12 cellular contexts compared by ENCODE assay signal in genomic region chr13:91351123-91351522, GRCh38. TPM values are rescaled to one million over a fixed set of nuclear protein-coding genes. Genes with fewer than 3 reads are reported as not detected.
DNase-seq lines count a peak whose midpoint lies in the region; ATAC-seq, FAIRE-seq and TF ChIP-seq lines count a peak whose summit lies in the region.
"Had no signal": no experiment of that assay in that cellular context is flagged by ENCODE, and none has a peak within 500 bp of the region (broad histone marks: within the 10 kb centered on the region; RNA-seq: fewer than 3 reads in every experiment).

No MANE protein-coding gene starts in this region.

- no peaks in the 10 kb centered on the region for H3K27me3 ChIP-seq in SU-DHL-6 (ENCODE audit: low read length)
- peaks cover 0 to 2% (median 0%) of the 10 kb centered on the region in 4 donors for H3K27me3 ChIP-seq in esophagus squamous epithelium

- no peak for DNase-seq in A549 (ENCODE audit: low read depth in 1 of 2, low spot score in 1 of 2)
- DNase-seq in glutamatergic neuron, result no peak
- DNase-seq in NCI-H146 treated with DMSO at 0.1 percent for 48 hours (lab: John Stamatoyannopoulos, UW; ENCODE audit: unreplicated experiment), result no peak
- DNase-seq in 8988T, result no peak
- no peak for DNase-seq in esophagus squamous epithelium (lab: John Stamatoyannopoulos, UW)
- DNase-seq: MV-4-11 had no signal

- peaks cover 82% of the 10 kb centered on the region for H3F3A ChIP-seq in SU-DHL-6 (ENCODE audit: insufficient read depth)

- peak overlapping the region; percentile 93 for H3K4me3 Mint-ChIP-seq in glutamatergic neuron (ENCODE audit: unreplicated experiment)

- POLR2A ChIA-PET in A549 (lab: Yijun Ruan, JAX), result no interaction called here

- TF ChIP-seq CTCF in A549 (IDR thresholded peaks at IDR 0.05) (no peak), SU-DHL-6 (IDR thresholded peaks at IDR 0.05; ENCODE audit: insufficient read depth, low read length, poor library complexity, severe bottlenecking) (no peak), glutamatergic neuron (IDR thresholded peaks at IDR 0.05; ENCODE audit: partially characterized antibody, unreplicated experiment) (no peak), esophagus squamous epithelium (IDR thresholded peaks at IDR 0.05) (no peak)

- H3K79me2 ChIP-seq in SU-DHL-6 (ENCODE audit: insufficient read depth, low read length), result peaks cover 52% of the 10 kb centered on the region
- H3K79me2 ChIP-seq: parathyroid adenoma had no signal

- peaks cover 15% of the 10 kb centered on the region for H3K9me3 Mint-ChIP-seq in glutamatergic neuron (ENCODE audit: unreplicated experiment)
- H3K9me3 Mint-ChIP-seq: CD4-positive, CD25-positive, alpha-beta regulatory T cell had no signal

- H3K4me3 ChIP-seq in A549, result peak overlapping the region; percentile 97; the same call in 1 of the 3 replicates
- peak overlapping the region; percentile 94 for H3K4me3 ChIP-seq in GM08714 (ENCODE audit: low read length)
- no peak overlapping the region for H3K4me3 ChIP-seq in SU-DHL-6 (ENCODE audit: insufficient read depth, low read length, poor library complexity, severe bottlenecking)
- no peak overlapping the region for H3K4me3 ChIP-seq in esophagus squamous epithelium

- TF ChIP-seq RAD21 in A549 (conservative IDR thresholded peaks at IDR 0.05 in 1 of 2, IDR thresholded peaks at IDR 0.05 in 1 of 2), result no peak

- H3K36me3 ChIP-seq in SU-DHL-6 (ENCODE audit: low read length), result peaks cover 68% of the 10 kb centered on the region
- H3K36me3 ChIP-seq in esophagus squamous epithelium, result peaks cover 0 to 62% (median 16%) of the 10 kb centered on the region in 3 donors

- FAIRE-seq in A549 (lab: Jason Lieb, UNC), result no peak
- FAIRE-seq: bronchial epithelial cell had no signal

- intact Hi-C loops in esophagus squamous epithelium (cut with DNase I), result no loop called here

- peak overlapping the region; percentile 93 for H3K9ac ChIP-seq in SU-DHL-6 (ENCODE audit: low read length)
- H3K9ac ChIP-seq: parathyroid adenoma had no signal

- no peaks in the 10 kb centered on the region for H3K9me2 ChIP-seq in SU-DHL-6 (replicated peaks; ENCODE audit: insufficient read depth, low read length)

- H3K9me3 ChIP-seq in A549 (no peaks in the 10 kb centered on the region), SU-DHL-6 (ENCODE audit: insufficient read depth, low read length) (no peaks in the 10 kb centered on the region), esophagus squamous epithelium (no peaks in the 10 kb centered on the region)

- H3K27ac Mint-ChIP-seq in glutamatergic neuron (ENCODE audit: unreplicated experiment), result no peak overlapping the region
- H3K27ac Mint-ChIP-seq: CD4-positive, CD25-positive, alpha-beta regulatory T cell had no signal

- H3K36me3 Mint-ChIP-seq in glutamatergic neuron (ENCODE audit: unreplicated experiment), result no peaks in the 10 kb centered on the region

- CTCF ChIA-PET in A549 (lab: Yijun Ruan, JAX), result no interaction called here

- TF ChIP-seq EP300 in A549 (IDR thresholded peaks at IDR 0.05), result no peak

- H2AFZ ChIP-seq in SU-DHL-6 (ENCODE audit: low read depth, low read length, severe bottlenecking), result no peak overlapping the region
- H2AFZ ChIP-seq: parathyroid adenoma had no signal

- no peak overlapping the region for H3K27ac ChIP-seq in A549
- no peak overlapping the region; the same call in 1 of the 2 replicates for H3K27ac ChIP-seq in SU-DHL-6 (ENCODE audit: low read depth, low read length)
- H3K27ac ChIP-seq in esophagus squamous epithelium, result no peak overlapping the region
- H3K27ac ChIP-seq: parathyroid adenoma had no signal

- H3K27me3 Mint-ChIP-seq in glutamatergic neuron (ENCODE audit: unreplicated experiment), result peaks cover 10% of the 10 kb centered on the region

- peaks cover 17% of the 10 kb centered on the region for H3K4me1 Mint-ChIP-seq in glutamatergic neuron (ENCODE audit: low read depth, unreplicated experiment)

- TF ChIP-seq POLR2A in A549 (IDR thresholded peaks at IDR 0.05; ENCODE audit: low read length) (no peak), esophagus squamous epithelium (IDR thresholded peaks at IDR 0.05) (no peak)

- ATAC-seq in A549 (no peak), GM18868 (IDR thresholded peaks at IDR 0.05; ENCODE audit: unreplicated experiment) (no peak)

- peaks cover 67% of the 10 kb centered on the region for H4K20me1 ChIP-seq in SU-DHL-6 (ENCODE audit: low read depth, low read length)

- peaks cover 23% of the 10 kb centered on the region for H3K4me1 ChIP-seq in A549
- H3K4me1 ChIP-seq in esophagus squamous epithelium, result peaks cover 0 to 51% (median 9%) of the 10 kb centered on the region in 3 donors

- 91% methylated on average over 5 of the region's 5 CpGs for WGBS in A549 (ENCODE audit: missing lambda C conversion rate)
- WGBS in esophagus squamous epithelium, 2 donors, result 72 to 74% methylated on average over 5 of the region's 5 CpGs

- H3K4me2 ChIP-seq in A549 (peak overlapping the region; percentile 94), SU-DHL-6 (ENCODE audit: low read depth, low read length, poor library complexity, severe bottlenecking) (peak overlapping the region; percentile 90)

TF ChIP-seq in A549, 52 proteins besides CTCF, POLR2A, EP300 and RAD21:
- TF ChIP-seq CHD4 (IDR thresholded peaks at IDR 0.05; ENCODE audit: borderline replicate concordance), result no peak

RNA-seq across cellular contexts. Expression of gene MIR17HG, which starts 3.6 kb away (rescaled TPM):
- 5.5 and 7.3 TPM in 2 replicates for polyA plus RNA-seq in A549 (2011; rRNA removed)
- polyA plus RNA-seq in A549 (2012; cell fraction: cytosol; rRNA removed), result 1.3 and 1.5 TPM in 2 replicates
- polyA plus RNA-seq in A549 (2012; cell fraction: nucleus; rRNA removed), result 4.2 and 8.7 TPM in 2 replicates
- 4.9 to 5.1 TPM (median 4.9 TPM) in 3 replicates for polyA plus RNA-seq in A549 (2017; fragmentation: RNase III; extraction: RNeasy Plus Mini Kit Qiagen cat#74134 plus additional on column Dnase treatment)
- 9.1 and 10.8 TPM in 2 replicates for polyA minus RNA-seq in A549 (2011; rRNA and poly(A)+ RNA removed)
- 14.5 TPM for total RNA-seq in glutamatergic neuron (ENCODE audit: unreplicated experiment)
- total RNA-seq in esophagus squamous epithelium, result 10 to 100 TPM in 1 of 4 donors, 1 to 10 TPM in 2, under 1 TPM in 1; 0.95 to 21.0 (median 4.5) TPM

RNA-seq across cellular contexts. Expression of gene GPC5, which starts 47.3 kb away (rescaled TPM):
- not detected in 2 replicates for polyA plus RNA-seq in A549 (2011; rRNA removed)
- polyA plus RNA-seq in A549 (2012; cell fraction: cytosol; rRNA removed), result not detected in 2 replicates
- not detected in 2 replicates for polyA plus RNA-seq in A549 (2012; cell fraction: nucleus; rRNA removed)
- not detected in 3 replicates for polyA plus RNA-seq in A549 (2017; fragmentation: RNase III; extraction: RNeasy Plus Mini Kit Qiagen cat#74134 plus additional on column Dnase treatment)
- polyA minus RNA-seq in A549 (2011; rRNA and poly(A)+ RNA removed), result not detected in 2 replicates
- total RNA-seq in glutamatergic neuron (ENCODE audit: unreplicated experiment), result 10.2 TPM
- not detected for total RNA-seq in esophagus squamous epithelium

Comparison
In these comparisons a context has a peak if more than half of its experiments do, and no peak if none do; other contexts are left out.
1. H3K4me3 ChIP-seq: peak in A549 (single experiment) and GM08714 (single experiment); none in SU-DHL-6 (single experiment) and esophagus squamous epithelium (0 of 4).